In the genomic region with DNA sequence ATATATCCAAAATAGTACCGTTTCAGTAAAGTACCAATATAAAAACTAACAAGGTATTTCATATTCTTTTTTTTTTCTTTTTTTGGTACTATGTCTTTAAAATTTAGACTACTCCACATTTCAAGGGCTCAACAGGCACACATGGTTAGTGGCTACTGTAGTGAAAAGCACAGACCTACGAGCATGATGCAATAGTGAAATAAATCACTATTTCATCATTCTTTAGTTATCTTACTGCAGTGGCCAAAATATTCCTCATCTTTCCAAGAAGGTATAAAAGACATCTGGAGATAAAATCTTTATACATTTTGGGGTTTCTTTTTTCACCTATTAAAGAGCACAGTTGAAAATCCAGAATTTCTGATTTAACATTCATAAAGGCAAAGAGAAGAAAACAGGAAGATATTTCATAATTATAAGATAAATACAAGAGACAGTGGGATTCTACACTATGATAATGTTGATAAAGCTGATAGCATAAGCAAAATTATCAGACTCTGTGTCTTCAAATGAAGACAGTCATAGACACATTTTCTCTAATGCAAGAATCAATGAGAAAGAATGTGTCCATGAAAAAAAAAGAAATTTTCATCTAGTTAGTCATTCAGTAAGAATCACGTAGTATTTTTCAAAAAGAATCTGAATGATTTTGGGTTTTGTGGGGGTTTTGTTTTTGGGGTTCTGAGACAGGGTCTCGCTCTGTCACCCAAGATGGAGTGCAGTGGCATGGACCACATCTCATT, we compare ENCODE assay signal across 1 cellular context.
TF ChIP-seq lines count a peak whose summit lies in the region.

No MANE protein-coding gene starts in this region.

TF ChIP-seq in K562, 482 proteins besides CTCF, POLR2A, EP300 and RAD21 (continued from another document and continues in another):
- TF ChIP-seq, protein P1, sequence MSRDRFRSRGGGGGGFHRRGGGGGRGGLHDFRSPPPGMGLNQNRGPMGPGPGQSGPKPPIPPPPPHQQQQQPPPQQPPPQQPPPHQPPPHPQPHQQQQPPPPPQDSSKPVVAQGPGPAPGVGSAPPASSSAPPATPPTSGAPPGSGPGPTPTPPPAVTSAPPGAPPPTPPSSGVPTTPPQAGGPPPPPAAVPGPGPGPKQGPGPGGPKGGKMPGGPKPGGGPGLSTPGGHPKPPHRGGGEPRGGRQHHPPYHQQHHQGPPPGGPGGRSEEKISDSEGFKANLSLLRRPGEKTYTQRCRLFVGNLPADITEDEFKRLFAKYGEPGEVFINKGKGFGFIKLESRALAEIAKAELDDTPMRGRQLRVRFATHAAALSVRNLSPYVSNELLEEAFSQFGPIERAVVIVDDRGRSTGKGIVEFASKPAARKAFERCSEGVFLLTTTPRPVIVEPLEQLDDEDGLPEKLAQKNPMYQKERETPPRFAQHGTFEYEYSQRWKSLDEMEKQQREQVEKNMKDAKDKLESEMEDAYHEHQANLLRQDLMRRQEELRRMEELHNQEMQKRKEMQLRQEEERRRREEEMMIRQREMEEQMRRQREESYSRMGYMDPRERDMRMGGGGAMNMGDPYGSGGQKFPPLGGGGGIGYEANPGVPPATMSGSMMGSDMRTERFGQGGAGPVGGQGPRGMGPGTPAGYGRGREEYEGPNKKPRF (IDR thresholded peaks at IDR 0.05; ENCODE audit: low read depth, low read length) = no peak
- peak; percentile 79 for TF ChIP-seq JUND (IDR thresholded peaks at IDR 0.05; ENCODE audit: borderline replicate concordance, low read depth, low read length)
- TF ChIP-seq JUND (tag; IDR thresholded peaks at IDR 0.05; ENCODE audit: borderline replicate concordance, low read depth, low read length) = peak; percentile 47; the same call in 2 of the 3 replicates
- TF ChIP-seq ASH1L (IDR thresholded peaks at IDR 0.05; ENCODE audit: borderline replicate concordance, low read depth, partially characterized antibody) = no peak
- TF ChIP-seq, protein P2, sequence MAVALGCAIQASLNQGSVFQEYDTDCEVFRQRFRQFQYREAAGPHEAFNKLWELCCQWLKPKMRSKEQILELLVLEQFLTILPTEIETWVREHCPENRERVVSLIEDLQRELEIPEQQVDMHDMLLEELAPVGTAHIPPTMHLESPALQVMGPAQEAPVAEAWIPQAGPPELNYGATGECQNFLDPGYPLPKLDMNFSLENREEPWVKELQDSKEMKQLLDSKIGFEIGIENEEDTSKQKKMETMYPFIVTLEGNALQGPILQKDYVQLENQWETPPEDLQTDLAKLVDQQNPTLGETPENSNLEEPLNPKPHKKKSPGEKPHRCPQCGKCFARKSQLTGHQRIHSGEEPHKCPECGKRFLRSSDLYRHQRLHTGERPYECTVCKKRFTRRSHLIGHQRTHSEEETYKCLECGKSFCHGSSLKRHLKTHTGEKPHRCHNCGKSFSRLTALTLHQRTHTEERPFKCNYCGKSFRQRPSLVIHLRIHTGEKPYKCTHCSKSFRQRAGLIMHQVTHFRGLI (CRISPR knock-in tag; IDR thresholded peaks at IDR 0.05) = 0 out of 2 replicates have a peak, but pooled peaks have one; percentile 15
- TF ChIP-seq, protein P3, sequence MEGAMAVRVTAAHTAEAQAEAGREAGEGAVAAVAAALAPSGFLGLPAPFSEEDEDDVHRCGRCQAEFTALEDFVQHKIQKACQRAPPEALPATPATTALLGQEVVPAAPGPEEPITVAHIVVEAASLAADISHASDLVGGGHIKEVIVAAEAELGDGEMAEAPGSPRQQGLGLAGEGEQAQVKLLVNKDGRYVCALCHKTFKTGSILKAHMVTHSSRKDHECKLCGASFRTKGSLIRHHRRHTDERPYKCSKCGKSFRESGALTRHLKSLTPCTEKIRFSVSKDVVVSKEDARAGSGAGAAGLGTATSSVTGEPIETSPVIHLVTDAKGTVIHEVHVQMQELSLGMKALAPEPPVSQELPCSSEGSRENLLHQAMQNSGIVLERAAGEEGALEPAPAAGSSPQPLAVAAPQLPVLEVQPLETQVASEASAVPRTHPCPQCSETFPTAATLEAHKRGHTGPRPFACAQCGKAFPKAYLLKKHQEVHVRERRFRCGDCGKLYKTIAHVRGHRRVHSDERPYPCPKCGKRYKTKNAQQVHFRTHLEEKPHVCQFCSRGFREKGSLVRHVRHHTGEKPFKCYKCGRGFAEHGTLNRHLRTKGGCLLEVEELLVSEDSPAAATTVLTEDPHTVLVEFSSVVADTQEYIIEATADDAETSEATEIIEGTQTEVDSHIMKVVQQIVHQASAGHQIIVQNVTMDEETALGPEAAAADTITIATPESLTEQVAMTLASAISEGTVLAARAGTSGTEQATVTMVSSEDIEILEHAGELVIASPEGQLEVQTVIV (CRISPR knock-in tag; IDR thresholded peaks at IDR 0.05; ENCODE audit: borderline replicate concordance) = no peak
- peak; percentile 90 for TF ChIP-seq MYC (IDR thresholded peaks at IDR 0.05; ENCODE audit: low read depth, low read length)
- no peak for TF ChIP-seq MYC (CRISPR knock-in tag; IDR thresholded peaks at IDR 0.05; ENCODE audit: borderline replicate concordance, low read depth)
- TF ChIP-seq RAD51 (IDR thresholded peaks at IDR 0.05; ENCODE audit: borderline replicate concordance, low read depth) = no peak
- no peak for TF ChIP-seq PRPF4 (IDR thresholded peaks at IDR 0.05; ENCODE audit: insufficient read depth, low read depth, low read length, poor library complexity, severe bottlenecking)
- no peak for TF ChIP-seq NCOA4 (IDR thresholded peaks at IDR 0.05; ENCODE audit: partially characterized antibody)
- TF ChIP-seq BRCA1 (IDR thresholded peaks at IDR 0.05) = no peak
- TF ChIP-seq BRCA1 (CRISPR knock-in tag; IDR thresholded peaks at IDR 0.05) = no peak
- TF ChIP-seq NCOA6 (IDR thresholded peaks at IDR 0.05) = no peak
- TF ChIP-seq SLC30A9 (CRISPR knock-in tag; IDR thresholded peaks at IDR 0.05) = no peak
- TF ChIP-seq, protein P4, sequence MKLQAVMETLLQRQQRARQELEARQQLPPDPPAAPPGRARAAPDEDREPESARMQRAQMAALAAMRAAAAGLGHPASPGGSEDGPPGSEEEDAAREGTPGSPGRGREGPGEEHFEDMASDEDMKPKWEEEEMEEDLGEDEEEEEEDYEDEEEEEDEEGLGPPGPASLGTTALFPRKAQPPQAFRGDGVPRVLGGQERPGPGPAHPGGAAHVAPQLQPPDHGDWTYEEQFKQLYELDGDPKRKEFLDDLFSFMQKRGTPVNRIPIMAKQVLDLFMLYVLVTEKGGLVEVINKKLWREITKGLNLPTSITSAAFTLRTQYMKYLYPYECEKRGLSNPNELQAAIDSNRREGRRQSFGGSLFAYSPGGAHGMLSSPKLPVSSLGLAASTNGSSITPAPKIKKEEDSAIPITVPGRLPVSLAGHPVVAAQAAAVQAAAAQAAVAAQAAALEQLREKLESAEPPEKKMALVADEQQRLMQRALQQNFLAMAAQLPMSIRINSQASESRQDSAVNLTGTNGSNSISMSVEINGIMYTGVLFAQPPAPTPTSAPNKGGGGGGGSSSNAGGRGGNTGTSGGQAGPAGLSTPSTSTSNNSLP (IDR thresholded peaks at IDR 0.05; ENCODE audit: borderline replicate concordance, low read depth, low read length) = no peak
- TF ChIP-seq ZC3H4 (CRISPR knock-in tag; IDR thresholded peaks at IDR 0.05; ENCODE audit: borderline replicate concordance) = no peak
- no peak for TF ChIP-seq ZKSCAN8 (CRISPR knock-in tag; IDR thresholded peaks at IDR 0.05)
- no peak for TF ChIP-seq ZNF780A (CRISPR knock-in tag; IDR thresholded peaks at IDR 0.05)
- TF ChIP-seq, protein P5, sequence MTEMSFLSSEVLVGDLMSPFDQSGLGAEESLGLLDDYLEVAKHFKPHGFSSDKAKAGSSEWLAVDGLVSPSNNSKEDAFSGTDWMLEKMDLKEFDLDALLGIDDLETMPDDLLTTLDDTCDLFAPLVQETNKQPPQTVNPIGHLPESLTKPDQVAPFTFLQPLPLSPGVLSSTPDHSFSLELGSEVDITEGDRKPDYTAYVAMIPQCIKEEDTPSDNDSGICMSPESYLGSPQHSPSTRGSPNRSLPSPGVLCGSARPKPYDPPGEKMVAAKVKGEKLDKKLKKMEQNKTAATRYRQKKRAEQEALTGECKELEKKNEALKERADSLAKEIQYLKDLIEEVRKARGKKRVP (CRISPR knock-in tag; IDR thresholded peaks at IDR 0.05) = peak; percentile 90
- TF ChIP-seq ELF4 (CRISPR knock-in tag; IDR thresholded peaks at IDR 0.05) = no peak
- no peak for TF ChIP-seq PTTG1 (tag; IDR thresholded peaks at IDR 0.05; ENCODE audit: low read depth)
- TF ChIP-seq ZNF717 (CRISPR knock-in tag; IDR thresholded peaks at IDR 0.05) = no peak
- TF ChIP-seq ZNF764 (CRISPR knock-in tag; IDR thresholded peaks at IDR 0.05; ENCODE audit: low read depth) = no peak
- no peak for TF ChIP-seq CBX8 (IDR thresholded peaks at IDR 0.05; ENCODE audit: borderline replicate concordance, extremely low read depth, low read depth, low read length, poor library complexity, severe bottlenecking)
- TF ChIP-seq MXI1 (IDR thresholded peaks at IDR 0.05; ENCODE audit: low read depth, low read length) = no peak
- TF ChIP-seq NEUROD1 (IDR thresholded peaks at IDR 0.05; ENCODE audit: borderline replicate concordance, low read depth, low read length, partially characterized antibody) = no peak
- TF ChIP-seq TAF15 (IDR thresholded peaks at IDR 0.05; ENCODE audit: low read depth, low read length) = no peak
- TF ChIP-seq MYBL2 (IDR thresholded peaks at IDR 0.05; ENCODE audit: low read depth) = no peak
- no peak for TF ChIP-seq MYBL2 (CRISPR knock-in tag; IDR thresholded peaks at IDR 0.05; ENCODE audit: borderline replicate concordance)
- TF ChIP-seq, protein P6, sequence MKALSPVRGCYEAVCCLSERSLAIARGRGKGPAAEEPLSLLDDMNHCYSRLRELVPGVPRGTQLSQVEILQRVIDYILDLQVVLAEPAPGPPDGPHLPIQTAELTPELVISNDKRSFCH (CRISPR knock-in tag; IDR thresholded peaks at IDR 0.05) = no peak
- TF ChIP-seq, protein P6 (tag; IDR thresholded peaks at IDR 0.05) = no peak
- no peak for TF ChIP-seq STAG1 (CRISPR knock-in tag; IDR thresholded peaks at IDR 0.05; ENCODE audit: borderline replicate concordance)
- TF ChIP-seq ZFPM2 (CRISPR knock-in tag; IDR thresholded peaks at IDR 0.05) = no peak
- TF ChIP-seq FOS (IDR thresholded peaks at IDR 0.05; ENCODE audit: extremely low read depth, insufficient read length) = no peak
- TF ChIP-seq PHB2 (IDR thresholded peaks at IDR 0.05; ENCODE audit: low read depth) = no peak
- no peak for TF ChIP-seq ETV6 (IDR thresholded peaks at IDR 0.05; ENCODE audit: borderline replicate concordance in 1 of 2, low read depth in 2 of 2, low read length in 1 of 2)
- no peak for TF ChIP-seq ETV6 (CRISPR knock-in tag; IDR thresholded peaks at IDR 0.05; ENCODE audit: borderline replicate concordance)
- no peak for TF ChIP-seq ZNF121 (CRISPR knock-in tag; conservative IDR thresholded peaks at IDR 0.05)
- no peak for TF ChIP-seq EGR1 (conservative IDR thresholded peaks at IDR 0.05)
- no peak for TF ChIP-seq RBM25 (IDR thresholded peaks at IDR 0.05; ENCODE audit: low read depth, low read length, severe bottlenecking)
- TF ChIP-seq, protein P7, sequence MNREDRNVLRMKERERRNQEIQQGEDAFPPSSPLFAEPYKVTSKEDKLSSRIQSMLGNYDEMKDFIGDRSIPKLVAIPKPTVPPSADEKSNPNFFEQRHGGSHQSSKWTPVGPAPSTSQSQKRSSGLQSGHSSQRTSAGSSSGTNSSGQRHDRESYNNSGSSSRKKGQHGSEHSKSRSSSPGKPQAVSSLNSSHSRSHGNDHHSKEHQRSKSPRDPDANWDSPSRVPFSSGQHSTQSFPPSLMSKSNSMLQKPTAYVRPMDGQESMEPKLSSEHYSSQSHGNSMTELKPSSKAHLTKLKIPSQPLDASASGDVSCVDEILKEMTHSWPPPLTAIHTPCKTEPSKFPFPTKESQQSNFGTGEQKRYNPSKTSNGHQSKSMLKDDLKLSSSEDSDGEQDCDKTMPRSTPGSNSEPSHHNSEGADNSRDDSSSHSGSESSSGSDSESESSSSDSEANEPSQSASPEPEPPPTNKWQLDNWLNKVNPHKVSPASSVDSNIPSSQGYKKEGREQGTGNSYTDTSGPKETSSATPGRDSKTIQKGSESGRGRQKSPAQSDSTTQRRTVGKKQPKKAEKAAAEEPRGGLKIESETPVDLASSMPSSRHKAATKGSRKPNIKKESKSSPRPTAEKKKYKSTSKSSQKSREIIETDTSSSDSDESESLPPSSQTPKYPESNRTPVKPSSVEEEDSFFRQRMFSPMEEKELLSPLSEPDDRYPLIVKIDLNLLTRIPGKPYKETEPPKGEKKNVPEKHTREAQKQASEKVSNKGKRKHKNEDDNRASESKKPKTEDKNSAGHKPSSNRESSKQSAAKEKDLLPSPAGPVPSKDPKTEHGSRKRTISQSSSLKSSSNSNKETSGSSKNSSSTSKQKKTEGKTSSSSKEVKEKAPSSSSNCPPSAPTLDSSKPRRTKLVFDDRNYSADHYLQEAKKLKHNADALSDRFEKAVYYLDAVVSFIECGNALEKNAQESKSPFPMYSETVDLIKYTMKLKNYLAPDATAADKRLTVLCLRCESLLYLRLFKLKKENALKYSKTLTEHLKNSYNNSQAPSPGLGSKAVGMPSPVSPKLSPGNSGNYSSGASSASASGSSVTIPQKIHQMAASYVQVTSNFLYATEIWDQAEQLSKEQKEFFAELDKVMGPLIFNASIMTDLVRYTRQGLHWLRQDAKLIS (CRISPR knock-in tag; IDR thresholded peaks at IDR 0.05) = no peak
- no peak for TF ChIP-seq CAMTA2 (CRISPR knock-in tag; conservative IDR thresholded peaks at IDR 0.05)
- no peak for TF ChIP-seq FUS (optimal IDR thresholded peaks at IDR 0.05; ENCODE audit: low read depth, low read length)
- no peak for TF ChIP-seq ELF1 (tag; IDR thresholded peaks at IDR 0.05)
- TF ChIP-seq SNRNP70 (optimal IDR thresholded peaks at IDR 0.05; ENCODE audit: low read depth, low read length) = no peak
- no peak for TF ChIP-seq SPI1 (IDR thresholded peaks at IDR 0.05; ENCODE audit: borderline replicate concordance, low read depth, low read length)
- TF ChIP-seq, protein P8, sequence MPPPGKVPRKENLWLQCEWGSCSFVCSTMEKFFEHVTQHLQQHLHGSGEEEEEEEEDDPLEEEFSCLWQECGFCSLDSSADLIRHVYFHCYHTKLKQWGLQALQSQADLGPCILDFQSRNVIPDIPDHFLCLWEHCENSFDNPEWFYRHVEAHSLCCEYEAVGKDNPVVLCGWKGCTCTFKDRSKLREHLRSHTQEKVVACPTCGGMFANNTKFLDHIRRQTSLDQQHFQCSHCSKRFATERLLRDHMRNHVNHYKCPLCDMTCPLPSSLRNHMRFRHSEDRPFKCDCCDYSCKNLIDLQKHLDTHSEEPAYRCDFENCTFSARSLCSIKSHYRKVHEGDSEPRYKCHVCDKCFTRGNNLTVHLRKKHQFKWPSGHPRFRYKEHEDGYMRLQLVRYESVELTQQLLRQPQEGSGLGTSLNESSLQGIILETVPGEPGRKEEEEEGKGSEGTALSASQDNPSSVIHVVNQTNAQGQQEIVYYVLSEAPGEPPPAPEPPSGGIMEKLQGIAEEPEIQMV (tag; conservative IDR thresholded peaks at IDR 0.05; ENCODE audit: low read depth) = no peak
- no peak for TF ChIP-seq NCOR1 (IDR thresholded peaks at IDR 0.05)
- no peak for TF ChIP-seq NR2C1 (IDR thresholded peaks at IDR 0.05)
- TF ChIP-seq NR2C1 (tag; IDR thresholded peaks at IDR 0.05) = no peak
- TF ChIP-seq ADNP (tag; IDR thresholded peaks at IDR 0.05) = no peak
- no peak for TF ChIP-seq FOXK1 (CRISPR knock-in tag; IDR thresholded peaks at IDR 0.05; ENCODE audit: borderline replicate concordance)
- 0 out of 2 replicates have a peak, but pooled peaks have one; percentile 23 for TF ChIP-seq RNF2 (IDR thresholded peaks at IDR 0.05)
